Comparison of ENCODE assay signal across 14 cellular contexts in genomic region chr2:237177986-237178385, GRCh38.
"Had no signal": no experiment of that assay in that cellular context is flagged by ENCODE, and none has a peak within 500 bp of the region (broad histone marks: within the 10 kb centered on the region; RNA-seq: fewer than 3 reads in every experiment).

No MANE protein-coding gene starts in this region.

- H3K27ac ChIP-seq: left lung, suprapubic skin had no signal

- H3K9me3 ChIP-seq: mucosa of descending colon, suprapubic skin had no signal

- H3K4me3 ChIP-seq: left lung, mucosa of descending colon, skin epidermis, suprapubic skin had no signal

- H3K36me3 ChIP-seq: left lung, suprapubic skin had no signal

- H3K4me3 Mint-ChIP-seq: endodermal cell; naive thymus-derived CD8-positive, alpha-beta T cell had no signal

- H3K4me1 Mint-ChIP-seq: endodermal cell had no signal

- H3K4me1 ChIP-seq: suprapubic skin had no signal

- DNase-seq: activated CD4-positive, CD25-positive, alpha-beta regulatory T cell; activated naive CD4-positive, alpha-beta T cell; activated T-cell treated with anti-CD3 and anti-CD28 coated beads for 4 hours; anterior cingulate cortex; endodermal cell; kidney; left lung; mucosa of descending colon; naive thymus-derived CD8-positive, alpha-beta T cell; stimulated activated CD4-positive, alpha-beta T cell treated with anti-CD3 and anti-CD28 coated beads, Interleukin-4, amount 100 ng/mL, for 24 hours; stimulated activated CD8-positive, alpha-beta memory T cell treated with anti-CD3 and anti-CD28 coated beads, Interleukin-4, amount 100 ng/mL, for 48 hours; stimulated activated naive CD8-positive, alpha-beta T cell treated with anti-CD3 and anti-CD28 coated beads, Interleukin-15, Interleukin-2, amounts not matched to agents 100 U/mL and 50 U/mL, for 24 hours had no signal

- ATAC-seq: left lung; mucosa of descending colon; naive thymus-derived CD8-positive, alpha-beta T cell; stimulated activated naive CD8-positive, alpha-beta T cell treated with anti-CD3 and anti-CD28 coated beads, Interleukin-15, Interleukin-2, amounts not matched to agents 100 U/mL and 50 U/mL, for 24 hours had no signal

- H3K27me3 ChIP-seq: left lung, suprapubic skin had no signal

- H3K27ac Mint-ChIP-seq: endodermal cell had no signal
